Comparison of ENCODE assay signal across 18 cellular contexts in the genomic region with DNA sequence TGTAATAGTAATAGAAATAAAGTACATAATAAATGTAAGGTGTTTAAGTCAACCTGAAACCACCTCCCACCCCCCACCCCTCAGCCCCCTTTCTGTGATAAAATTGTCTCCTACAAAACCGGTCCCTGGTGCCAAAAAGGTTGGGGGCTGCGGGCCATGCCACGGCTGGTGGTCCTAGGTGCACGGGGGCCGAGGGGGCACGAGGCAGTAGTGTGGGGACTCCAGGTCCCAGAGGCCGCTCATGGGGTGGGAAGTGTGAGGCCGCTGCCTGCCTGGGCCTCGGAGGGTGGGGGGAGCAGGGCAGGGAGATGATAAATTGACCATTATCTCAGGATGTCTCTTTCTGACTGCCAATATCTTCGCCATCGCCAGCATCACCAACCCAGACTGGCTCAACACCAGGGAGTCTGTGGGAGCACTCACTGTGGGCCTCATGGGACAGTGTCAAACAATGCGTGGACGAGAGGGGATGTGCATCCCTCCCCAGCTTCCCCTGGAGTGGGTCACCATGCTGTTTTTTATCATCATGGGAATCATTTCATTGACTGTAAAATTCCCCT. TPM values are rescaled to one million over a fixed set of nuclear protein-coding genes. Genes with fewer than 3 reads are reported as not detected.
DNase-seq lines count a peak whose midpoint lies in the region; ATAC-seq, FAIRE-seq and TF ChIP-seq lines count a peak whose summit lies in the region.
"Had no signal": no experiment of that assay in that cellular context is flagged by ENCODE, and none has a peak within 500 bp of the region (broad histone marks: within the 10 kb centered on the region; RNA-seq: fewer than 3 reads in every experiment).

No MANE protein-coding gene starts in this region.

- no peaks in the 10 kb centered on the region for H3K9me3 ChIP-seq in T-helper 17 cell (ENCODE audit: control insufficient read depth, low read length, poor library complexity, severe bottlenecking)
- H3K9me3 ChIP-seq in kidney (ENCODE audit: control insufficient read depth in 1 of 2, low read length in 2 of 2) = no peaks in the 10 kb centered on the region
- no peaks in the 10 kb centered on the region for H3K9me3 ChIP-seq in GM23248 (ENCODE audit: low read depth)

- H3K36me3 Mint-ChIP-seq in T-helper 17 cell (ENCODE audit: low read depth) = peaks cover 7% of the 10 kb centered on the region

- H3F3A ChIP-seq in GM23248 (ENCODE audit: insufficient read depth) = peaks cover 41% of the 10 kb centered on the region

- H3K79me2 ChIP-seq in GM23248 (ENCODE audit: insufficient read depth) = peaks cover 82% of the 10 kb centered on the region

- ATAC-seq in T-helper 17 cell = no peak
- ATAC-seq: CD8-positive, alpha-beta T cell; HepG2 had no signal

- TF ChIP-seq CTCF in kidney (IDR thresholded peaks at IDR 0.05; ENCODE audit: borderline replicate concordance, extremely low read depth, insufficient read depth) = no peak

- H3K4me1 ChIP-seq in kidney (ENCODE audit: control insufficient read depth in 1 of 2, insufficient read depth in 1 of 2, low read depth in 1 of 2, low read length in 2 of 2) (peaks cover 2 to 7% of the 10 kb centered on the region in 2 donors), GM23248 (ENCODE audit: insufficient read depth) (peaks cover 29% of the 10 kb centered on the region)

- H3K36me3 ChIP-seq in kidney (ENCODE audit: control insufficient read depth in 1 of 2, insufficient read depth in 2 of 2, low read length in 2 of 2) = peaks cover 0 to 12% of the 10 kb centered on the region in 2 donors
- H3K36me3 ChIP-seq in GM23248 (ENCODE audit: low read depth) = 0 out of 2 replicates have a peak, but pooled peaks cover 5% of the 10 kb centered on the region

- H3K9ac ChIP-seq in kidney (ENCODE audit: low read length in 2 of 2) (no peak overlapping the region), GM23248 (no peak overlapping the region)
- H3K9ac ChIP-seq: BLaER1 had no signal

- H3K4me2 ChIP-seq in GM23248 (ENCODE audit: unreplicated experiment) = no peak overlapping the region

- H4K20me1 ChIP-seq in GM23248 (ENCODE audit: insufficient read depth) = no peaks in the 10 kb centered on the region; the same call in 1 of the 2 replicates

- intact Hi-C loops in kidney (cut with DNase I) = no loop called here

- in situ Hi-C loops in GM23248 (cut with MboI) = no loop called here

- H3K27ac Mint-ChIP-seq in T-helper 17 cell = peak overlapping the region; percentile 19
- H3K27ac Mint-ChIP-seq: CD8-positive, alpha-beta T cell; H9 had no signal

- H3K9me2 ChIP-seq in GM23248 (ENCODE audit: insufficient read depth) = no peaks in the 10 kb centered on the region

- H3K27me3 ChIP-seq in GM23248 (replicated peaks; ENCODE audit: insufficient read depth) = no peaks in the 10 kb centered on the region
- H3K27me3 ChIP-seq: BLaER1 had no signal

- no peaks in the 10 kb centered on the region for H3K27me3 Mint-ChIP-seq in T-helper 17 cell

- no peak overlapping the region for H3K4me3 Mint-ChIP-seq in T-helper 17 cell
- H3K4me3 Mint-ChIP-seq: CD8-positive, alpha-beta T cell; H9 had no signal

- FAIRE-seq in kidney (lab: Jason Lieb, UNC) = no peak
- FAIRE-seq: H1, HepG2 had no signal

- H2AFZ ChIP-seq in GM23248 = no peak overlapping the region

- WGBS in GM23248 (ENCODE audit: low coverage in 1 of 2, low lambda C conversion rate in 2 of 2, missing lambda C conversion rate in 2 of 2), 2 experiments = 96 to 100% methylated on average over 12 to 13 of the region's 13 CpGs

- peaks cover 40% of the 10 kb centered on the region for H3K4me1 Mint-ChIP-seq in T-helper 17 cell
- H3K4me1 Mint-ChIP-seq: H9 had no signal

- H3K27ac ChIP-seq in kidney (ENCODE audit: low read depth in 2 of 2, low read length in 2 of 2) (no peak overlapping the region), substantia nigra (ENCODE audit: low read depth, low read length, poor library complexity, severe bottlenecking) (peak overlapping the region; percentile 24), GM23248 (no peak overlapping the region)
- H3K27ac ChIP-seq: BLaER1 had no signal

- DNase-seq in activated effector memory CD4-positive, alpha-beta T cell treated with anti-CD3 and anti-CD28 coated beads, Interleukin-2, amount 50 U/mL, for 16 hours = peak; percentile 60
- DNase-seq in activated effector memory CD4-positive, alpha-beta T cell treated with Interleukin-2 at 50 U/mL for 16 hours = no peak
- DNase-seq in T-helper 17 cell (no peak), kidney (peak; percentile 68), substantia nigra (lab: John Stamatoyannopoulos, UW) (no peak), GM23248 (no peak), NCI-H1930 (lab: John Stamatoyannopoulos, UW) (no peak)
- DNase-seq: 8988T; Calu3; CD8-positive, alpha-beta T cell; DMS79 treated with DMSO at 0.1 percent for 48 hours; GF-D8; H9 had no signal

- H3K4me3 ChIP-seq in kidney (ENCODE audit: low read length in 2 of 2) (no peak overlapping the region), GM23248 (no peak overlapping the region)
- H3K4me3 ChIP-seq: BLaER1 had no signal

RNA-seq across cellular contexts. Expression of a gene that starts 6.5 kb away (rescaled TPM):
- total RNA-seq in T-helper 17 cell (10 to 100 TPM; 71.7 to 99.0 TPM), kidney (41.5 TPM)
- polyA plus RNA-seq in kidney (ENCODE audit: insufficient read depth, low read depth, low replicate concordance) (33.1 TPM), GM23248 (2016; fragmentation: Nextera tagmentation; extraction: Ambion mirVana) (20.5 and 25.1 TPM in 2 replicates)
- 33.2 and 50.7 TPM in 2 replicates for total RNA-seq in GM23248 (2014; rRNA removed; shearing (Covaris generic))

RNA-seq across cellular contexts. Expression of a gene that starts 34.6 kb away (rescaled TPM):
- not detected for total RNA-seq in T-helper 17 cell
- 0.22 TPM for total RNA-seq in kidney
- polyA plus RNA-seq in kidney (ENCODE audit: insufficient read depth, low read depth, low replicate concordance) = 4.0 TPM
- total RNA-seq in GM23248 (2014; rRNA removed; shearing (Covaris generic)) = not detected in 2 replicates
- polyA plus RNA-seq in GM23248 (2016; fragmentation: Nextera tagmentation; extraction: Ambion mirVana) = not detected in 2 replicates
- total RNA-seq: A673; Calu3; CD8-positive, alpha-beta T cell; H1; H9 had no signal
- polyA plus RNA-seq: AG04450, H1 had no signal

RNA-seq across cellular contexts. Expression of a gene that starts 48.4 kb away (rescaled TPM):
- not detected for total RNA-seq in T-helper 17 cell
- total RNA-seq in kidney = 29.1 TPM
- 17.0 TPM for polyA plus RNA-seq in kidney (ENCODE audit: insufficient read depth, low read depth, low replicate concordance)
- total RNA-seq in GM23248 (2014; rRNA removed; shearing (Covaris generic)) = 22.9 and 35.7 TPM in 2 replicates
- 111 and 113 TPM in 2 replicates for polyA plus RNA-seq in GM23248 (2016; fragmentation: Nextera tagmentation; extraction: Ambion mirVana)
- total RNA-seq: A673; Calu3; CD8-positive, alpha-beta T cell; H1; H9; HepG2 had no signal
- polyA plus RNA-seq: H1 had no signal

RNA-seq across cellular contexts. Expression of a gene that starts 52.4 kb away (rescaled TPM):
- total RNA-seq in T-helper 17 cell (not detected), kidney (7.8 TPM)
- polyA plus RNA-seq in kidney (ENCODE audit: insufficient read depth, low read depth, low replicate concordance) (187 TPM), GM23248 (2016; fragmentation: Nextera tagmentation; extraction: Ambion mirVana) (not detected in 2 replicates)
- total RNA-seq in GM23248 (2014; rRNA removed; shearing (Covaris generic)) = not detected in 2 replicates
- total RNA-seq: A673; Calu3; CD8-positive, alpha-beta T cell; HepG2 had no signal
- polyA plus RNA-seq: AG04450 had no signal

Comparison
In these comparisons a context has a peak if more than half of its experiments do, and no peak if none do; other contexts are left out.
1. DNase-seq: peak in activated effector memory CD4-positive, alpha-beta T cell treated with anti-CD3 and anti-CD28 coated beads, Interleukin-2, amount 50 U/mL, for 16 hours (single experiment) and kidney (single experiment); none in activated effector memory CD4-positive, alpha-beta T cell treated with Interleukin-2 at 50 U/mL for 16 hours (single experiment), T-helper 17 cell (0 of 3), substantia nigra (0 of 49), GM23248 (single experiment) and NCI-H1930 (0 of 2).
2. RNA of a gene that starts 48.4 kb away (total RNA-seq): 29.1 TPM in kidney (single experiment) and 22.9 to 35.7 TPM in GM23248; not detected in T-helper 17 cell; every median in the first group is over 10 times any median in the second.